1 cellular context compared by ENCODE assay signal in the genomic region with DNA sequence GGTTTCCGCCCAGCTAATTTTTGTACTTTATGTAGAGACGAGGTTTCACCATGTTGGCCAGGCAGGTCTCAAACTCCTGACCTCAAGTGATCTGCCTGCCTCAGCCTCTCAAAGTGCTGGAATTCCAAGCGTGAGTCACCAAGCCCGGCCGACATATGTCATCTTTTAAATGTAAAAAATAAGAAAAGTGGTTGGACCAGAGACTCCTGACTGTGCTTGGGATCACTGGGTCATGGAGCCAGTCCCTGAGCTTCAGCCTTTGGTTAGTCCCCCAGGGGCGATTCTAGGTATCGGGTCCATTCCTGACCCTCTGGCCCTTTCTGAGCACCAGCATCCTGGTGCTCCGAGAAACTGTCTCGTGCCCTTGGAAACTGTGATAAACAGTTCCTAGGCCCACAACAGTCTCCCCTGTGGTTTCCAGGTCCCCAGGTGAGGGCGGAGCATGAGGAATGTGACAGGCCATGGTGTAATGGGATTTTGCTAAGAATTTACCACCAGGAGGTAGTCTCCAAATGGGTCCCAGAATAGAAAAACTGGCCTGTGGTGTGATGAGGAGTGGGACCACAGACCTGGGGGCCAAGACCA.
TF ChIP-seq lines count a peak whose summit lies in the region.

No MANE protein-coding gene starts in this region.

TF ChIP-seq in SK-N-SH treated with all-trans-retinoic acid at 6 μM for 48 hours, 23 proteins besides CTCF, POLR2A, EP300 and RAD21 (continued from another document):
- TF ChIP-seq TSHZ2 (CRISPR knock-in tag; IDR thresholded peaks at IDR 0.05) (no peak), SNAI2 (CRISPR knock-in tag; IDR thresholded peaks at IDR 0.05) (no peak), ZNF565 (CRISPR knock-in tag; conservative IDR thresholded peaks at IDR 0.05; ENCODE audit: low read depth) (no peak), ZC3H10 (CRISPR knock-in tag; IDR thresholded peaks at IDR 0.05) (no peak), ZFP30 (CRISPR knock-in tag; IDR thresholded peaks at IDR 0.05) (no peak), TCF4 (CRISPR knock-in tag; IDR thresholded peaks at IDR 0.05; ENCODE audit: borderline replicate concordance) (no peak), ZNF70 (CRISPR knock-in tag; IDR thresholded peaks at IDR 0.05) (no peak), OSR1 (CRISPR knock-in tag; IDR thresholded peaks at IDR 0.05) (no peak), PATZ1 (CRISPR knock-in tag; IDR thresholded peaks at IDR 0.05; ENCODE audit: borderline replicate concordance) (no peak)
- TF ChIP-seq, protein P1, sequence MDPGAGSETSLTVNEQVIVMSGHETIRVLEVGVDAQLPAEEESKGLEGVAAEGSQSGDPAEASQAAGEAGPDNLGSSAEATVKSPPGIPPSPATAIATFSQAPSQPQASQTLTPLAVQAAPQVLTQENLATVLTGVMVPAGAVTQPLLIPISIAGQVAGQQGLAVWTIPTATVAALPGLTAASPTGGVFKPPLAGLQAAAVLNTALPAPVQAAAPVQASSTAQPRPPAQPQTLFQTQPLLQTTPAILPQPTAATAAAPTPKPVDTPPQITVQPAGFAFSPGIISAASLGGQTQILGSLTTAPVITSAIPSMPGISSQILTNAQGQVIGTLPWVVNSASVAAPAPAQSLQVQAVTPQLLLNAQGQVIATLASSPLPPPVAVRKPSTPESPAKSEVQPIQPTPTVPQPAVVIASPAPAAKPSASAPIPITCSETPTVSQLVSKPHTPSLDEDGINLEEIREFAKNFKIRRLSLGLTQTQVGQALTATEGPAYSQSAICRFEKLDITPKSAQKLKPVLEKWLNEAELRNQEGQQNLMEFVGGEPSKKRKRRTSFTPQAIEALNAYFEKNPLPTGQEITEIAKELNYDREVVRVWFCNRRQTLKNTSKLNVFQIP (CRISPR knock-in tag; IDR thresholded peaks at IDR 0.05; ENCODE audit: borderline replicate concordance, low read depth), result no peak
